ENCODE assay signal across 27 cellular contexts in the genomic region with DNA sequence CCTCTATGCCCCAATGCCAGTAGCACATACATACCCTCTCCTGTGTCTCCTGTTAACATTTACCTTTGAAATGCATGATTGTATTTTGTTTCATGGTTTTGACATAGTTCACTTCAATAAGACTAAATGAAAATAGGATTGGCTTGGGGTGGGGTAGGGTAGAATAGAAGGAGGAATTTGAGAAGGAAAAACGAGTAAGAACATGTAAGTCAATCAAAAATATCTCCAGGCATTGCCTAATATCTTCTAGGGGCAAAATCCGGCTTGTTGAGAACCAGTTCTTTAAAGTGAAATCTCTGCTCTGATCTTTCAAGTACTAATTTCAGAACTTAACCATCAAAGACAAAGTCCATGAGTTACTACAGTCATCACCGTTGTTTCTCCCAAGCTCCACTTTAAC. TPM values are rescaled to one million over a fixed set of nuclear protein-coding genes. Genes with fewer than 3 reads are reported as not detected.
DNase-seq lines count a peak whose midpoint lies in the region; ATAC-seq, FAIRE-seq and TF ChIP-seq lines count a peak whose summit lies in the region.
"Had no signal": no experiment of that assay in that cellular context is flagged by ENCODE, and none has a peak within 500 bp of the region (broad histone marks: within the 10 kb centered on the region; RNA-seq: fewer than 3 reads in every experiment).

No MANE protein-coding gene starts in this region.

- DNase-seq in mammary epithelial cell (no peak), breast epithelium (ENCODE audit: low spot score in 2 of 2) (no peak), bronchial epithelial cell (ENCODE audit: low read depth) (peak; percentile 74), dedifferentiated amniotic fluid mesenchymal stem cell (ENCODE audit: extremely low spot score) (no peak), smooth muscle cell (lab: John Stamatoyannopoulos, UW; ENCODE audit: unreplicated experiment) (no peak), NK-92 (lab: John Stamatoyannopoulos, UW; ENCODE audit: unreplicated experiment) (no peak)
- DNase-seq: 8988T; ACHN; BE2C; C1 segment of cervical spinal cord; CD4-positive, alpha-beta memory T cell; CD4-positive, CD25-positive, alpha-beta regulatory T cell; CD8-positive, alpha-beta memory T cell; COR-L47; DMS 273 treated with DMSO at 0.1 percent for 48 hours; DMS153; DMS53; DMS79; DND-41; EL; GDM1 had no signal

- H3K4me1 ChIP-seq in mammary epithelial cell (ENCODE audit: insufficient read depth, low read length) (no peaks in the 10 kb centered on the region), breast epithelium (no peaks in the 10 kb centered on the region), smooth muscle cell (ENCODE audit: low read depth) (no peaks in the 10 kb centered on the region)
- H3K4me1 ChIP-seq: BE2C, BLaER1 had no signal

- no peaks in the 10 kb centered on the region for H3K9me3 ChIP-seq in mammary epithelial cell (replicated peaks; ENCODE audit: insufficient read depth, low read length)
- H3K9me3 ChIP-seq in breast epithelium: no peaks in the 10 kb centered on the region
- H3K9me3 ChIP-seq in smooth muscle cell (replicated peaks; ENCODE audit: low read depth): no peaks in the 10 kb centered on the region
- H3K9me3 ChIP-seq: BE2C, BLaER1 had no signal

- H3K4me2 ChIP-seq in mammary epithelial cell (ENCODE audit: insufficient read depth, low read depth, low read length) (no peak overlapping the region), smooth muscle cell (no peak overlapping the region)
- H3K4me2 ChIP-seq: BLaER1 had no signal

- no peak for TF ChIP-seq POLR2A in breast epithelium (IDR thresholded peaks at IDR 0.05)

- intact Hi-C loops in mammary epithelial cell (cut with micrococcal nuclease): no loop called here
- intact Hi-C loops in breast epithelium (cut with DNase I; ENCODE audit: low total_unique reads): no loop called here

- no peak for TF ChIP-seq CTCF in mammary epithelial cell (conservative IDR thresholded peaks at IDR 0.05 in 1 of 2, IDR thresholded peaks at IDR 0.05 in 1 of 2; ENCODE audit: extremely low read depth in 1 of 2, insufficient read depth in 1 of 2, low read depth in 1 of 2, low read length in 2 of 2)
- TF ChIP-seq CTCF in breast epithelium (IDR thresholded peaks at IDR 0.05): no peak
- TF ChIP-seq CTCF in bronchial epithelial cell (IDR thresholded peaks at IDR 0.05; ENCODE audit: insufficient read depth, low read length, severe bottlenecking): no peak
- no peak for TF ChIP-seq CTCF in smooth muscle cell (IDR thresholded peaks at IDR 0.05; ENCODE audit: borderline replicate concordance, insufficient read depth, poor library complexity, severe bottlenecking)

- H3K79me2 ChIP-seq in mammary epithelial cell (ENCODE audit: insufficient read depth, low read length): no peaks in the 10 kb centered on the region
- no peaks in the 10 kb centered on the region for H3K79me2 ChIP-seq in smooth muscle cell (ENCODE audit: low read depth)

- H3K9ac ChIP-seq in mammary epithelial cell (ENCODE audit: insufficient read depth, low read length) (no peak overlapping the region), smooth muscle cell (ENCODE audit: low read depth) (no peak overlapping the region)
- H3K9ac ChIP-seq: BLaER1 had no signal

- H3K27ac ChIP-seq in mammary epithelial cell (ENCODE audit: insufficient read depth, low read depth, low read length) (no peak overlapping the region), breast epithelium (no peak overlapping the region), smooth muscle cell (ENCODE audit: low read depth) (no peak overlapping the region)
- H3K27ac ChIP-seq: BLaER1 had no signal

- no peaks in the 10 kb centered on the region for H3K36me3 ChIP-seq in mammary epithelial cell (ENCODE audit: insufficient read depth, low read length)
- H3K36me3 ChIP-seq in breast epithelium: no peaks in the 10 kb centered on the region
- no peaks in the 10 kb centered on the region for H3K36me3 ChIP-seq in bronchial epithelial cell (ENCODE audit: control insufficient read depth, insufficient read depth, low read length)
- no peaks in the 10 kb centered on the region for H3K36me3 ChIP-seq in smooth muscle cell (ENCODE audit: low read depth)
- H3K36me3 ChIP-seq: BE2C, BLaER1 had no signal

- peak; percentile 67 for ATAC-seq in esophagus mucosa
- ATAC-seq: GM12878 had no signal

- no TSS peak for BruUV-seq in mammary epithelial cell (replicated peaks; lab: Mats Ljungman, UMichigan)

- H3K27me3 ChIP-seq in mammary epithelial cell (ENCODE audit: insufficient read depth, low read length): no peaks in the 10 kb centered on the region
- H3K27me3 ChIP-seq in breast epithelium: no peaks in the 10 kb centered on the region
- H3K27me3 ChIP-seq in bronchial epithelial cell (ENCODE audit: control insufficient read depth, insufficient read depth, low read length): no peaks in the 10 kb centered on the region
- H3K27me3 ChIP-seq in smooth muscle cell (ENCODE audit: low read depth): no peaks in the 10 kb centered on the region
- H3K27me3 ChIP-seq: BE2C, BLaER1 had no signal

- H3F3A ChIP-seq in smooth muscle cell (ENCODE audit: low read depth): no peaks in the 10 kb centered on the region

- in situ Hi-C loops in mammary epithelial cell (cut with MboI; ENCODE audit: low sequenced_read_pairs in 2 of 2): no loop called here

- H4K20me1 ChIP-seq in mammary epithelial cell (ENCODE audit: insufficient read depth, low read length) (no peaks in the 10 kb centered on the region), smooth muscle cell (ENCODE audit: low read depth) (no peaks in the 10 kb centered on the region)
- H4K20me1 ChIP-seq: BLaER1 had no signal

- CTCF ChIA-PET in mammary epithelial cell (lab: Charles Lee; ENCODE audit: low non-redundant PET): no interaction called here

- H2AFZ ChIP-seq in mammary epithelial cell (ENCODE audit: low read depth, low read length) (peak overlapping the region; percentile 15), smooth muscle cell (ENCODE audit: low read depth) (no peak overlapping the region)

- 10% methylated on average over 3 of the region's 3 CpGs for WGBS in mammary epithelial cell (ENCODE audit: low coverage, missing lambda C conversion rate)
- 83% methylated on average over 3 of the region's 3 CpGs for WGBS in smooth muscle cell (ENCODE audit: low lambda C conversion rate)

- FAIRE-seq in bronchial epithelial cell (lab: Jason Lieb, UNC): no peak
- FAIRE-seq: A204.1, GM12878, GM12892, GM18507 had no signal

- H3K4me3 ChIP-seq in mammary epithelial cell (replicated peaks in 1 of 3; ENCODE audit: insufficient read depth in 1 of 3, low read depth in 2 of 3, low read length in 3 of 3) (no peak overlapping the region), breast epithelium (no peak overlapping the region), bronchial epithelial cell (ENCODE audit: low read depth, low read length) (no peak overlapping the region), smooth muscle cell (no peak overlapping the region)
- H3K4me3 ChIP-seq: BLaER1, GM12878 had no signal

- dilution Hi-C loops in mammary epithelial cell (cut with HindIII; ENCODE audit: low sequenced_read_pairs): no loop called here

RNA-seq across cellular contexts. Expression of a gene that starts 31.8 kb away (rescaled TPM):
- total RNA-seq in mammary epithelial cell (10 to 100 TPM; 20.0 to 28.5 TPM), breast epithelium (100 to 1,000 TPM in 1 of 3 donors, 10 to 100 TPM in 2; 45.9 to 753 (median 49.0) TPM), bronchial epithelial cell (29.5 and 79.9 TPM in 2 replicates), esophagus mucosa (10.8 TPM), smooth muscle cell (122 and 136 TPM in 2 replicates)
- polyA plus RNA-seq in mammary epithelial cell (7.0 TPM), smooth muscle cell (102 and 153 TPM in 2 replicates)
- polyA minus RNA-seq in mammary epithelial cell: 17.8 TPM
